ENCODE assay signal across 8 cellular contexts in genomic region chr17:20095366-20096080, GRCh38.
A peak's percentile ranks its signal among the peaks of the same experiment; 100 is the strongest.
DNase-seq lines count a peak whose midpoint lies in the region; ATAC-seq and TF ChIP-seq lines count a peak whose summit lies in the region.

No MANE protein-coding gene starts in this region.

- H3K36me3 ChIP-seq in body of pancreas (replicated peaks in 1 of 2; ENCODE audit: insufficient read depth in 1 of 2, low read depth in 2 of 2) (no peaks in the 10 kb centered on the region), suprapubic skin (no peaks in the 10 kb centered on the region)

- H3K4me1 Mint-ChIP-seq in activated T-cell treated with anti-CD3 and anti-CD28 coated beads, Interleukin-2, amount 50 U/mL, for 72 hours (ENCODE audit: low read depth): peaks cover 2% of the 10 kb centered on the region

- no peak overlapping the region for H3K27ac Mint-ChIP-seq in activated T-cell treated with anti-CD3 and anti-CD28 coated beads, Interleukin-2, amount 50 U/mL, for 72 hours

- DNase-seq in A172 (ENCODE audit: low spot score): peak; percentile 24
- DNase-seq in body of pancreas: peak; percentile 32 to 66 (median 60)
- peak; percentile 71 for DNase-seq in iPS-NIHi7 (ENCODE audit: extremely low spot score)
- no peak for DNase-seq in suprapubic skin (ENCODE audit: low spot score in 2 of 2)
- DNase-seq in activated T-cell treated with anti-CD3 and anti-CD28 coated beads, Interleukin-2, amount 50 U/mL, for 72 hours: no peak

- TF ChIP-seq RAD21 in Ishikawa (IDR thresholded peaks at IDR 0.05; ENCODE audit: low read depth): 0 out of 2 replicates have a peak, but pooled peaks have one; percentile 16

- peaks cover 5% of the 10 kb centered on the region for H3K4me1 ChIP-seq in body of pancreas
- peaks cover 18% of the 10 kb centered on the region for H3K4me1 ChIP-seq in suprapubic skin

- ATAC-seq in body of pancreas (peak; percentile 36), HG03432 (IDR thresholded peaks at IDR 0.05; ENCODE audit: unreplicated experiment) (no peak), GM18868 (IDR thresholded peaks at IDR 0.05; ENCODE audit: unreplicated experiment) (no peak)
- ATAC-seq in activated T-cell treated with anti-CD3 and anti-CD28 coated beads, Interleukin-2, amount 50 U/mL, for 72 hours (replicated peaks in 1 of 2): no peak

- intact Hi-C loops in body of pancreas (cut with DNase I): no loop called here

- H3K27me3 Mint-ChIP-seq in activated T-cell treated with anti-CD3 and anti-CD28 coated beads, Interleukin-2, amount 50 U/mL, for 72 hours (ENCODE audit: low read depth): no peaks in the 10 kb centered on the region

- WGBS in body of pancreas, 2 donors: 24 to 32% methylated on average over 18 of the region's 18 CpGs
- 27% methylated on average over 16 of the region's 18 CpGs for WGBS in suprapubic skin

- TF ChIP-seq CTCF in body of pancreas (IDR thresholded peaks at IDR 0.05): peak in 5 of 7 experiments; percentile 7 to 33 (median 23)
- no peak for TF ChIP-seq CTCF in suprapubic skin (IDR thresholded peaks at IDR 0.05)

- H3K9me3 ChIP-seq in body of pancreas: no peaks in the 10 kb centered on the region
- H3K9me3 ChIP-seq in suprapubic skin: no peaks in the 10 kb centered on the region

- H3K27me3 ChIP-seq in body of pancreas (no peaks in the 10 kb centered on the region), suprapubic skin (no peaks in the 10 kb centered on the region)

- no peaks in the 10 kb centered on the region for H3K36me3 Mint-ChIP-seq in activated T-cell treated with anti-CD3 and anti-CD28 coated beads, Interleukin-2, amount 50 U/mL, for 72 hours (ENCODE audit: insufficient read depth in 2 of 2)

- H3K4me3 Mint-ChIP-seq in activated T-cell treated with anti-CD3 and anti-CD28 coated beads, Interleukin-2, amount 50 U/mL, for 72 hours: no peak overlapping the region

- H3K4me3 ChIP-seq in body of pancreas (no peak overlapping the region), suprapubic skin (no peak overlapping the region)

- no peaks in the 10 kb centered on the region for H3K9me3 Mint-ChIP-seq in activated T-cell treated with anti-CD3 and anti-CD28 coated beads, Interleukin-2, amount 50 U/mL, for 72 hours

- TF ChIP-seq EP300 in Ishikawa (IDR thresholded peaks at IDR 0.05; ENCODE audit: borderline replicate concordance) (no peak), suprapubic skin (IDR thresholded peaks at IDR 0.05) (no peak)

- TF ChIP-seq POLR2A in body of pancreas (IDR thresholded peaks at IDR 0.05) (no peak), suprapubic skin (IDR thresholded peaks at IDR 0.05) (no peak)

- H3K27ac ChIP-seq in body of pancreas (peak overlapping the region in 1 of 4 donors; percentile 26), suprapubic skin (peak overlapping the region; percentile 62)

TF ChIP-seq in Ishikawa, 13 proteins besides CTCF, POLR2A, EP300 and RAD21:
- TF ChIP-seq NFIC (IDR thresholded peaks at IDR 0.05) (no peak), EGR1 (IDR thresholded peaks at IDR 0.05) (no peak), ZBTB7A (IDR thresholded peaks at IDR 0.05; ENCODE audit: low read depth) (no peak), YY1 (IDR thresholded peaks at IDR 0.05; ENCODE audit: low read depth) (no peak), MAX (IDR thresholded peaks at IDR 0.05) (no peak), CREB1 (IDR thresholded peaks at IDR 0.05; ENCODE audit: low read depth) (no peak), CEBPB (IDR thresholded peaks at IDR 0.05) (no peak), TCF12 (IDR thresholded peaks at IDR 0.05; ENCODE audit: low read depth) (no peak), TEAD4 (IDR thresholded peaks at IDR 0.05) (no peak), FOXM1 (IDR thresholded peaks at IDR 0.05; ENCODE audit: borderline replicate concordance, low read depth) (no peak), TAF1 (IDR thresholded peaks at IDR 0.05; ENCODE audit: low read depth) (no peak)
- TF ChIP-seq, protein P1, sequence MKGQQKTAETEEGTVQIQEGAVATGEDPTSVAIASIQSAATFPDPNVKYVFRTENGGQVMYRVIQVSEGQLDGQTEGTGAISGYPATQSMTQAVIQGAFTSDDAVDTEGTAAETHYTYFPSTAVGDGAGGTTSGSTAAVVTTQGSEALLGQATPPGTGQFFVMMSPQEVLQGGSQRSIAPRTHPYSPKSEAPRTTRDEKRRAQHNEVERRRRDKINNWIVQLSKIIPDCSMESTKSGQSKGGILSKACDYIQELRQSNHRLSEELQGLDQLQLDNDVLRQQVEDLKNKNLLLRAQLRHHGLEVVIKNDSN (IDR thresholded peaks at IDR 0.05): no peak
- TF ChIP-seq, protein P2, sequence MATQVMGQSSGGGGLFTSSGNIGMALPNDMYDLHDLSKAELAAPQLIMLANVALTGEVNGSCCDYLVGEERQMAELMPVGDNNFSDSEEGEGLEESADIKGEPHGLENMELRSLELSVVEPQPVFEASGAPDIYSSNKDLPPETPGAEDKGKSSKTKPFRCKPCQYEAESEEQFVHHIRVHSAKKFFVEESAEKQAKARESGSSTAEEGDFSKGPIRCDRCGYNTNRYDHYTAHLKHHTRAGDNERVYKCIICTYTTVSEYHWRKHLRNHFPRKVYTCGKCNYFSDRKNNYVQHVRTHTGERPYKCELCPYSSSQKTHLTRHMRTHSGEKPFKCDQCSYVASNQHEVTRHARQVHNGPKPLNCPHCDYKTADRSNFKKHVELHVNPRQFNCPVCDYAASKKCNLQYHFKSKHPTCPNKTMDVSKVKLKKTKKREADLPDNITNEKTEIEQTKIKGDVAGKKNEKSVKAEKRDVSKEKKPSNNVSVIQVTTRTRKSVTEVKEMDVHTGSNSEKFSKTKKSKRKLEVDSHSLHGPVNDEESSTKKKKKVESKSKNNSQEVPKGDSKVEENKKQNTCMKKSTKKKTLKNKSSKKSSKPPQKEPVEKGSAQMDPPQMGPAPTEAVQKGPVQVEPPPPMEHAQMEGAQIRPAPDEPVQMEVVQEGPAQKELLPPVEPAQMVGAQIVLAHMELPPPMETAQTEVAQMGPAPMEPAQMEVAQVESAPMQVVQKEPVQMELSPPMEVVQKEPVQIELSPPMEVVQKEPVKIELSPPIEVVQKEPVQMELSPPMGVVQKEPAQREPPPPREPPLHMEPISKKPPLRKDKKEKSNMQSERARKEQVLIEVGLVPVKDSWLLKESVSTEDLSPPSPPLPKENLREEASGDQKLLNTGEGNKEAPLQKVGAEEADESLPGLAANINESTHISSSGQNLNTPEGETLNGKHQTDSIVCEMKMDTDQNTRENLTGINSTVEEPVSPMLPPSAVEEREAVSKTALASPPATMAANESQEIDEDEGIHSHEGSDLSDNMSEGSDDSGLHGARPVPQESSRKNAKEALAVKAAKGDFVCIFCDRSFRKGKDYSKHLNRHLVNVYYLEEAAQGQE (IDR thresholded peaks at IDR 0.05; ENCODE audit: low read depth): no peak
TF ChIP-seq in Ishikawa: peak in this region for 0.

Comparison
In these comparisons a context has a peak if more than half of its experiments do, and no peak if none do; other contexts are left out.
1. DNase-seq: peak in A172 (single experiment), body of pancreas (4 of 4) and iPS-NIHi7 (single experiment); none in suprapubic skin (0 of 2) and activated T-cell treated with anti-CD3 and anti-CD28 coated beads, Interleukin-2, amount 50 U/mL, for 72 hours (0 of 2).
2. CTCF ChIP-seq: peak in body of pancreas (5 of 7); none in suprapubic skin (0 of 2).